In the genomic region with DNA sequence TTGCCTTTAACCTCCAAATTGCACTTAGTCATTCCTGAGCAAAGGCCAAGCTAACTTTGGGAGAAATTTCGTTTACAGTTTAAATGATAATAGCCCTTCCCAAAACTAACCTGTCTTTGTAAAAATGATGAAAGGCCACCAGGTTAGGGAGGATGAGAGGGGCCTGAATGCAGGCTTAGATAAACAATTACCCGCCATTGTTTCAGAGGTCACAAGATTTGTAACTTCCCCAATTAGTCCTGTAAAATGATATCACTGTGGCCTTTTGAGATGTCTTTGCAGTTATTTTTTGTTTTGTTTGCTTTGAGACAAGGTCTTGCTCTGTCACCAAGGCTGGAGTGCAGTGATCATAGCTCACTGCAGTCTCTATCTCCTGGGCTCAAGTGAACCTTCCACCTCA, we compare ENCODE assay signal across 16 cellular contexts. TPM values are rescaled to one million over a fixed set of nuclear protein-coding genes. Genes with fewer than 3 reads are reported as not detected.
DNase-seq lines count a peak whose midpoint lies in the region; ATAC-seq and TF ChIP-seq lines count a peak whose summit lies in the region.
"Had no signal": no experiment of that assay in that cellular context is flagged by ENCODE, and none has a peak within 500 bp of the region (broad histone marks: within the 10 kb centered on the region; RNA-seq: fewer than 3 reads in every experiment).

No MANE protein-coding gene starts in this region.

- no peak overlapping the region for H3K4me3 Mint-ChIP-seq in T-helper 2 cell treated with Interferon-gamma antibody and Interleukin-4, amounts not matched to agents 5 μg/mL and 100 μg/mL, for 36 hours
- H3K4me3 Mint-ChIP-seq in IgD-negative memory B cell = peak overlapping the region; percentile 3 to 86 (median 79)
- no peak overlapping the region for H3K4me3 Mint-ChIP-seq in activated CD8-positive, alpha-beta T cell treated with anti-CD3 and anti-CD28 coated beads for 36 hours
- no peak overlapping the region for H3K4me3 Mint-ChIP-seq in memory B cell
- H3K4me3 Mint-ChIP-seq: endodermal cell, H9 had no signal

- no peak for DNase-seq in T-helper 2 cell treated with Interferon-gamma antibody and Interleukin-4, amounts not matched to agents 5 μg/mL and 100 μg/mL, for 36 hours (ENCODE audit: low spot score)
- DNase-seq in T-helper 2 cell (no peak), memory B cell (ENCODE audit: low spot score in 2 of 2) (no peak), KG1 (lab: John Stamatoyannopoulos, UW) (no peak), upper lobe of right lung (no peak)
- no peak for DNase-seq in activated CD8-positive, alpha-beta T cell treated with anti-CD3 and anti-CD28 coated beads for 36 hours
- DNase-seq: endodermal cell, foreskin melanocyte, H9, Karpas-422, mammary epithelial cell, NCI-H82, SIG-M5 had no signal

- H3K27ac Mint-ChIP-seq in T-helper 2 cell treated with Interferon-gamma antibody and Interleukin-4, amounts not matched to agents 5 μg/mL and 100 μg/mL, for 36 hours = peak overlapping the region; percentile 18
- H3K27ac Mint-ChIP-seq in IgD-negative memory B cell = peak overlapping the region; percentile 21 to 94 (median 93)
- peak overlapping the region; percentile 90 for H3K27ac Mint-ChIP-seq in activated CD8-positive, alpha-beta T cell treated with anti-CD3 and anti-CD28 coated beads for 36 hours
- peak overlapping the region; percentile 83 for H3K27ac Mint-ChIP-seq in memory B cell
- H3K27ac Mint-ChIP-seq: endodermal cell, H9 had no signal

- H3K36me3 Mint-ChIP-seq in T-helper 2 cell treated with Interferon-gamma antibody and Interleukin-4, amounts not matched to agents 5 μg/mL and 100 μg/mL, for 36 hours (ENCODE audit: low read depth) = peaks cover 1% of the 10 kb centered on the region
- H3K36me3 Mint-ChIP-seq in IgD-negative memory B cell (peaks cover 6% of the 10 kb centered on the region), memory B cell (no peaks in the 10 kb centered on the region)
- H3K36me3 Mint-ChIP-seq in activated CD8-positive, alpha-beta T cell treated with anti-CD3 and anti-CD28 coated beads for 36 hours (ENCODE audit: low read depth) = peaks cover 22% of the 10 kb centered on the region

- no peak overlapping the region for H3K27ac ChIP-seq in upper lobe of right lung
- H3K27ac ChIP-seq: A549 had no signal

- peaks cover 21% of the 10 kb centered on the region for H3K4me1 ChIP-seq in upper lobe of right lung

- no peak overlapping the region for H3K4me3 ChIP-seq in upper lobe of right lung
- H3K4me3 ChIP-seq: A549 had no signal

- POLR2A ChIA-PET in activated CD8-positive, alpha-beta T cell treated with anti-CD3 and anti-CD28 coated beads for 36 hours (lab: Charles Lee) = interaction anchor here (0.6 to 7.4 kb wide), 12 partner anchors 8 to 262 kb away, joined by 3 to 177 read pairs (median 4); no protein-coding TSS in a partner anchor

- H3K27me3 Mint-ChIP-seq in T-helper 2 cell treated with Interferon-gamma antibody and Interleukin-4, amounts not matched to agents 5 μg/mL and 100 μg/mL, for 36 hours (ENCODE audit: low read depth) = no peaks in the 10 kb centered on the region
- no peaks in the 10 kb centered on the region for H3K27me3 Mint-ChIP-seq in IgD-negative memory B cell
- no peaks in the 10 kb centered on the region for H3K27me3 Mint-ChIP-seq in activated CD8-positive, alpha-beta T cell treated with anti-CD3 and anti-CD28 coated beads for 36 hours
- H3K27me3 Mint-ChIP-seq in memory B cell = no peaks in the 10 kb centered on the region

- no peak for ATAC-seq in activated CD8-positive, alpha-beta T cell treated with anti-CD3 and anti-CD28 coated beads for 36 hours
- ATAC-seq in memory B cell (ENCODE audit: low read depth) = peak; percentile 50
- ATAC-seq in upper lobe of right lung = no peak
- no peak for ATAC-seq in GM19035 (IDR thresholded peaks at IDR 0.05; ENCODE audit: unreplicated experiment)
- ATAC-seq: A549 had no signal

- intact Hi-C loops in activated CD8-positive, alpha-beta T cell treated with anti-CD3 and anti-CD28 coated beads for 36 hours (cut with micrococcal nuclease) = no loop called here
- intact Hi-C loops in upper lobe of right lung (cut with DNase I) = loop anchor here (5.0 kb wide), 1 partner anchor 38 kb away; no protein-coding TSS in a partner anchor

- no peak for TF ChIP-seq CTCF in activated CD8-positive, alpha-beta T cell treated with anti-CD3 and anti-CD28 coated beads for 36 hours (IDR thresholded peaks at IDR 0.05)
- no peak for TF ChIP-seq CTCF in upper lobe of right lung (IDR thresholded peaks at IDR 0.05)

- H3K27me3 ChIP-seq in upper lobe of right lung = no peaks in the 10 kb centered on the region

- H3K9me3 Mint-ChIP-seq in T-helper 2 cell treated with Interferon-gamma antibody and Interleukin-4, amounts not matched to agents 5 μg/mL and 100 μg/mL, for 36 hours = no peaks in the 10 kb centered on the region
- no peaks in the 10 kb centered on the region for H3K9me3 Mint-ChIP-seq in IgD-negative memory B cell
- peaks cover 12% of the 10 kb centered on the region for H3K9me3 Mint-ChIP-seq in activated CD8-positive, alpha-beta T cell treated with anti-CD3 and anti-CD28 coated beads for 36 hours
- no peaks in the 10 kb centered on the region for H3K9me3 Mint-ChIP-seq in memory B cell
- H3K9me3 Mint-ChIP-seq: endodermal cell had no signal

- no peaks in the 10 kb centered on the region for H3K36me3 ChIP-seq in upper lobe of right lung

- peaks cover 37% of the 10 kb centered on the region for H3K4me1 Mint-ChIP-seq in T-helper 2 cell treated with Interferon-gamma antibody and Interleukin-4, amounts not matched to agents 5 μg/mL and 100 μg/mL, for 36 hours (ENCODE audit: low read depth)
- H3K4me1 Mint-ChIP-seq in IgD-negative memory B cell = peaks cover 52 to 61% (median 52%) of the 10 kb centered on the region in 3 donors
- peaks cover 64% of the 10 kb centered on the region for H3K4me1 Mint-ChIP-seq in activated CD8-positive, alpha-beta T cell treated with anti-CD3 and anti-CD28 coated beads for 36 hours (ENCODE audit: low read depth)
- peaks cover 32% of the 10 kb centered on the region for H3K4me1 Mint-ChIP-seq in memory B cell
- H3K4me1 Mint-ChIP-seq: endodermal cell had no signal

- CTCF ChIA-PET in activated CD8-positive, alpha-beta T cell treated with anti-CD3 and anti-CD28 coated beads for 36 hours (lab: Charles Lee) = interaction anchor here (0.8 to 6.7 kb wide), 12 partner anchors 9 to 46 kb away, joined by 3 to 188 read pairs (median 6); no protein-coding TSS in a partner anchor

- no peaks in the 10 kb centered on the region for H3K9me3 ChIP-seq in upper lobe of right lung
- H3K9me3 ChIP-seq: A549 had no signal

RNA-seq across cellular contexts. Expression of gene GNL1, which starts 26.3 kb away (rescaled TPM):
- polyA plus RNA-seq in IgD-negative memory B cell = 46.1 TPM
- 100 to 1,000 TPM; 107 to 122 TPM for total RNA-seq in activated CD8-positive, alpha-beta T cell treated with anti-CD3 and anti-CD28 coated beads for 36 hours
- 54.8 TPM for total RNA-seq in upper lobe of right lung

RNA-seq across cellular contexts. Expression of gene PRR3, which starts 27.1 kb away (rescaled TPM):
- polyA plus RNA-seq in IgD-negative memory B cell = 8.8 TPM
- 10 to 100 TPM; 23.0 to 24.6 TPM for total RNA-seq in activated CD8-positive, alpha-beta T cell treated with anti-CD3 and anti-CD28 coated beads for 36 hours
- total RNA-seq in upper lobe of right lung = 6.9 TPM

RNA-seq across cellular contexts. Expression of gene HLA-E, which starts 40.7 kb away (rescaled TPM):
- polyA plus RNA-seq in IgD-negative memory B cell = 2,343 TPM
- total RNA-seq in activated CD8-positive, alpha-beta T cell treated with anti-CD3 and anti-CD28 coated beads for 36 hours = 100 to 1,000 TPM; 493 to 499 TPM
- 1,028 TPM for total RNA-seq in upper lobe of right lung

RNA-seq across cellular contexts. Expression of gene ABCF1, which starts 41.2 kb away (rescaled TPM):
- polyA plus RNA-seq in IgD-negative memory B cell = 33.7 TPM
- 10 to 100 TPM; 86.9 to 88.0 TPM for total RNA-seq in activated CD8-positive, alpha-beta T cell treated with anti-CD3 and anti-CD28 coated beads for 36 hours
- 42.5 TPM for total RNA-seq in upper lobe of right lung

Comparison
In these comparisons a context has a peak if more than half of its experiments do, and no peak if none do; other contexts are left out.
1. H3K27ac Mint-ChIP-seq: peak in every context shown above with its lines; median percentile 93 in IgD-negative memory B cell; 90 in activated CD8-positive, alpha-beta T cell treated with anti-CD3 and anti-CD28 coated beads for 36 hours; 83 in memory B cell; 18 in T-helper 2 cell treated with Interferon-gamma antibody and Interleukin-4, amounts not matched to agents 5 μg/mL and 100 μg/mL, for 36 hours.
2. H3K4me3 Mint-ChIP-seq: peak in IgD-negative memory B cell (4 of 4); none in T-helper 2 cell treated with Interferon-gamma antibody and Interleukin-4, amounts not matched to agents 5 μg/mL and 100 μg/mL, for 36 hours (single experiment), activated CD8-positive, alpha-beta T cell treated with anti-CD3 and anti-CD28 coated beads for 36 hours (single experiment) and memory B cell (single experiment).